ENCODE assay signal across 8 cellular contexts in genomic region chr20:21125072-21125848, GRCh38. TPM values are rescaled to one million over a fixed set of nuclear protein-coding genes. Genes with fewer than 3 reads are reported as not detected.
DNase-seq lines count a peak whose midpoint lies in the region; ATAC-seq, FAIRE-seq and TF ChIP-seq lines count a peak whose summit lies in the region.

No MANE protein-coding gene starts in this region.

- TF ChIP-seq EP300 in A549 (IDR thresholded peaks at IDR 0.05) = no peak

- H3K36me3 ChIP-seq in trophoblast cell (ENCODE audit: control insufficient read depth in 1 of 2, insufficient read depth in 2 of 2, low read length in 2 of 2) = no peaks in the 10 kb centered on the region

- peak overlapping the region; percentile 85 for H3K4me3 Mint-ChIP-seq in activated CD8-positive, alpha-beta T cell treated with anti-CD3 and anti-CD28 coated beads, Interleukin-2, amount 10 ng/mL, durations not matched to agents 7 days and 5 days

- H3K4me1 ChIP-seq in A549 = peaks cover 10% of the 10 kb centered on the region
- no peaks in the 10 kb centered on the region for H3K4me1 ChIP-seq in trophoblast cell (ENCODE audit: control insufficient read depth in 1 of 2, insufficient read depth in 2 of 2, low read length in 2 of 2)

- no peak overlapping the region for H2BK120ac ChIP-seq in trophoblast cell (ENCODE audit: insufficient read depth, low read length, poor library complexity)

- no peak for TF ChIP-seq POLR2A in A549 (IDR thresholded peaks at IDR 0.05; ENCODE audit: low read length)

- peaks cover 3% of the 10 kb centered on the region for H3K79me1 ChIP-seq in trophoblast cell (ENCODE audit: low read length)

- FAIRE-seq in A549 (lab: Jason Lieb, UNC) = peak; percentile 32

- H3K4me1 Mint-ChIP-seq in activated CD8-positive, alpha-beta T cell treated with anti-CD3 and anti-CD28 coated beads, Interleukin-2, amount 10 ng/mL, durations not matched to agents 7 days and 5 days (ENCODE audit: low read depth) = peaks cover 22% of the 10 kb centered on the region

- WGBS in A549 (ENCODE audit: missing lambda C conversion rate) = 7% methylated on average over 25 of the region's 25 CpGs
- WGBS in trophoblast cell (ENCODE audit: extremely low coverage, insufficient coverage, insufficient read length) = no CpG with 5 or more reads among the region's 25 CpGs

- no peak overlapping the region for H2AK5ac ChIP-seq in trophoblast cell (ENCODE audit: low read length)

- no peak overlapping the region for H2BK5ac ChIP-seq in trophoblast cell (ENCODE audit: low read depth, low read length, poor library complexity)

- H3K36me3 Mint-ChIP-seq in activated CD8-positive, alpha-beta T cell treated with anti-CD3 and anti-CD28 coated beads, Interleukin-2, amount 10 ng/mL, durations not matched to agents 7 days and 5 days (ENCODE audit: low read depth) = no peaks in the 10 kb centered on the region

- intact Hi-C loops in Right ventricle myocardium superior (cut with DNase I) = no loop called here

- H3K9me3 Mint-ChIP-seq in activated CD8-positive, alpha-beta T cell treated with anti-CD3 and anti-CD28 coated beads, Interleukin-2, amount 10 ng/mL, durations not matched to agents 7 days and 5 days (ENCODE audit: insufficient read depth) = no peaks in the 10 kb centered on the region

- no peak overlapping the region for H4K8ac ChIP-seq in trophoblast cell (ENCODE audit: low read depth, low read length)

- TF ChIP-seq CTCF in A549 (IDR thresholded peaks at IDR 0.05) = peak; percentile 12; the same call in 1 of the 3 replicates

- peak overlapping the region; percentile 12 to 59; a peak in 3 of 6 replicates for H3K27ac ChIP-seq in A549
- H3K27ac ChIP-seq in trophoblast cell (ENCODE audit: low read depth, low read length) = no peak overlapping the region

- H3K23ac ChIP-seq in trophoblast cell (ENCODE audit: low read length) = no peak overlapping the region

- H3K27ac Mint-ChIP-seq in activated CD8-positive, alpha-beta T cell treated with anti-CD3 and anti-CD28 coated beads, Interleukin-2, amount 10 ng/mL, durations not matched to agents 7 days and 5 days = peak overlapping the region; percentile 62

- peak overlapping the region; percentile 89 for H3K4me3 ChIP-seq in A549
- peak overlapping the region; percentile 21 for H3K4me3 ChIP-seq in trophoblast cell (ENCODE audit: low read depth, low read length)

- H3K14ac ChIP-seq in trophoblast cell (ENCODE audit: low read length) = no peak overlapping the region

- H4K91ac ChIP-seq in trophoblast cell (ENCODE audit: low read depth, low read length) = no peak overlapping the region

- H4K12ac ChIP-seq in trophoblast cell (ENCODE audit: low read depth, low read length) = no peak overlapping the region

- H2AFZ ChIP-seq in trophoblast cell (ENCODE audit: insufficient read depth, low read length, poor library complexity) = peak overlapping the region; percentile 32

- ATAC-seq in A549 (peak; percentile 87 to 91), GM18498 (IDR thresholded peaks at IDR 0.05; ENCODE audit: unreplicated experiment) (peak; percentile 19), HG02884 (IDR thresholded peaks at IDR 0.05; ENCODE audit: unreplicated experiment) (peak; percentile 25), Right ventricle myocardium superior (ENCODE audit: poor library complexity) (peak; percentile 76)
- peak; percentile 14 for ATAC-seq in activated CD8-positive, alpha-beta T cell treated with anti-CD3 and anti-CD28 coated beads, Interleukin-2, amount 10 ng/mL, durations not matched to agents 7 days and 5 days

- DNase-seq in A549 (ENCODE audit: low read depth in 1 of 2, low spot score in 1 of 2) = peak; percentile 76 to 88
- peak; percentile 36 for DNase-seq in NCI-H1694 (lab: John Stamatoyannopoulos, UW)
- DNase-seq in activated CD8-positive, alpha-beta T cell treated with anti-CD3 and anti-CD28 coated beads, Interleukin-2, amount 10 ng/mL, durations not matched to agents 7 days and 5 days = no peak
- peak; percentile 60 for DNase-seq in Right ventricle myocardium superior
- peak; percentile 49 to 53 for DNase-seq in trophoblast cell
- DNase-seq in superior temporal gyrus (ENCODE audit: extremely low spot score) = no peak

- TF ChIP-seq RAD21 in A549 (conservative IDR thresholded peaks at IDR 0.05 in 1 of 2, IDR thresholded peaks at IDR 0.05 in 1 of 2) = no peak

- no peaks in the 10 kb centered on the region for H3K27me3 ChIP-seq in trophoblast cell (ENCODE audit: insufficient read depth, low read length)

- H3K79me2 ChIP-seq in trophoblast cell (ENCODE audit: control insufficient read depth, insufficient read depth, low read length, poor library complexity) = peaks cover 3% of the 10 kb centered on the region

- H3K18ac ChIP-seq in trophoblast cell (ENCODE audit: low read length) = no peak overlapping the region

- no peak overlapping the region for H3K4ac ChIP-seq in trophoblast cell (ENCODE audit: low read depth, low read length)

- CTCF ChIA-PET in A549 (lab: Yijun Ruan, JAX) = interaction anchor here (0.6 to 4.3 kb wide), 8 partner anchors 17 to 288 kb away, joined by 3 to 22 read pairs (median 4); no protein-coding TSS in a partner anchor
- CTCF ChIA-PET in activated CD8-positive, alpha-beta T cell treated with anti-CD3 and anti-CD28 coated beads, Interleukin-2, amount 10 ng/mL, durations not matched to agents 7 days and 5 days (lab: Charles Lee) = interaction anchor here (1.1 to 2.9 kb wide), 6 partner anchors 10 to 362 kb away, joined by 3 to 16 read pairs (median 8); no protein-coding TSS in a partner anchor

- H3K27me3 Mint-ChIP-seq in activated CD8-positive, alpha-beta T cell treated with anti-CD3 and anti-CD28 coated beads, Interleukin-2, amount 10 ng/mL, durations not matched to agents 7 days and 5 days (ENCODE audit: low read depth) = peaks cover 8% of the 10 kb centered on the region

- H3K9ac ChIP-seq in trophoblast cell (ENCODE audit: low read length) = peak overlapping the region; percentile 6

- H3K9me3 ChIP-seq in A549 (no peaks in the 10 kb centered on the region), trophoblast cell (ENCODE audit: insufficient read depth, low read depth, low read length) (no peaks in the 10 kb centered on the region)

- H2BK12ac ChIP-seq in trophoblast cell (ENCODE audit: low read length) = no peak overlapping the region

- POLR2A ChIA-PET in A549 (lab: Yijun Ruan, JAX) = interaction anchor here (0.5 to 1.7 kb wide), 4 partner anchors 10 to 289 kb away, joined by 3 to 6 read pairs (median 3); partner anchors contain the start of gene XRN2
- POLR2A ChIA-PET in activated CD8-positive, alpha-beta T cell treated with anti-CD3 and anti-CD28 coated beads, Interleukin-2, amount 10 ng/mL, durations not matched to agents 7 days and 5 days (lab: Charles Lee) = interaction anchor here (1.2 kb wide), 2 partner anchors 23 to 40 kb away, joined by 3 to 4 read pairs; no protein-coding TSS in a partner anchor

- H3K4me2 ChIP-seq in A549 (peak overlapping the region; percentile 67), trophoblast cell (ENCODE audit: low read length) (peak overlapping the region; percentile 76)

TF ChIP-seq in A549, 52 proteins besides CTCF, POLR2A, EP300 and RAD21:
- TF ChIP-seq E2F6 (IDR thresholded peaks at IDR 0.05; ENCODE audit: borderline replicate concordance, low read depth) = peak; percentile 8; the same call in 1 of the 2 replicates
- TF ChIP-seq ATOH8 (CRISPR knock-in tag; IDR thresholded peaks at IDR 0.05; ENCODE audit: low read depth) = no peak

RNA-seq across cellular contexts. Expression of gene KIZ, which starts 0.6 kb away (rescaled TPM):
- polyA plus RNA-seq in A549 (2011; rRNA removed) (19.1 and 21.1 TPM in 2 replicates), A549 (2017; fragmentation: RNase III; extraction: RNeasy Plus Mini Kit Qiagen cat#74134 plus additional on column Dnase treatment) (6.3 to 7.1 TPM (median 6.9 TPM) in 3 replicates)
- polyA plus RNA-seq in A549 (2012; cell fraction: cytosol; rRNA removed) = 3.6 and 3.9 TPM in 2 replicates
- polyA plus RNA-seq in A549 (2012; cell fraction: nucleus; rRNA removed) = 8.2 and 13.9 TPM in 2 replicates
- polyA minus RNA-seq in A549 (2011; rRNA and poly(A)+ RNA removed) = 4.0 and 4.5 TPM in 2 replicates
- 10 to 100 TPM; 16.2 to 19.9 TPM for total RNA-seq in activated CD8-positive, alpha-beta T cell treated with anti-CD3 and anti-CD28 coated beads, Interleukin-2, amount 10 ng/mL, durations not matched to agents 7 days and 5 days
- 35.7 TPM for total RNA-seq in Right ventricle myocardium superior
- 8.9 and 9.2 TPM in 2 replicates for polyA plus RNA-seq in trophoblast cell (2013)

RNA-seq across cellular contexts. Expression of gene LINC00237, which starts 19.1 kb away (rescaled TPM):
- polyA plus RNA-seq in A549 (2011; rRNA removed) (not detected in 2 replicates), A549 (2017; fragmentation: RNase III; extraction: RNeasy Plus Mini Kit Qiagen cat#74134 plus additional on column Dnase treatment) (not detected in 3 replicates)
- not detected in 2 replicates for polyA plus RNA-seq in A549 (2012; cell fraction: cytosol; rRNA removed)
- polyA plus RNA-seq in A549 (2012; cell fraction: nucleus; rRNA removed) = not detected in 2 replicates
- polyA minus RNA-seq in A549 (2011; rRNA and poly(A)+ RNA removed) = not detected in 2 replicates
- not detected for total RNA-seq in activated CD8-positive, alpha-beta T cell treated with anti-CD3 and anti-CD28 coated beads, Interleukin-2, amount 10 ng/mL, durations not matched to agents 7 days and 5 days
- total RNA-seq in Right ventricle myocardium superior = not detected
- not detected in 2 replicates for polyA plus RNA-seq in trophoblast cell (2013)

Comparison
In these comparisons a context has a peak if more than half of its experiments do, and no peak if none do; other contexts are left out.
1. ATAC-seq: peak in every context shown above with its lines; median percentile 89 in A549; 76 in Right ventricle myocardium superior; 25 in HG02884; 19 in GM18498; 14 in activated CD8-positive, alpha-beta T cell treated with anti-CD3 and anti-CD28 coated beads, Interleukin-2, amount 10 ng/mL, durations not matched to agents 7 days and 5 days.
2. DNase-seq: peak in A549 (2 of 2), NCI-H1694 (single experiment), Right ventricle myocardium superior (single experiment) and trophoblast cell (2 of 2); none in activated CD8-positive, alpha-beta T cell treated with anti-CD3 and anti-CD28 coated beads, Interleukin-2, amount 10 ng/mL, durations not matched to agents 7 days and 5 days (single experiment) and superior temporal gyrus (single experiment).